In the genomic region with DNA sequence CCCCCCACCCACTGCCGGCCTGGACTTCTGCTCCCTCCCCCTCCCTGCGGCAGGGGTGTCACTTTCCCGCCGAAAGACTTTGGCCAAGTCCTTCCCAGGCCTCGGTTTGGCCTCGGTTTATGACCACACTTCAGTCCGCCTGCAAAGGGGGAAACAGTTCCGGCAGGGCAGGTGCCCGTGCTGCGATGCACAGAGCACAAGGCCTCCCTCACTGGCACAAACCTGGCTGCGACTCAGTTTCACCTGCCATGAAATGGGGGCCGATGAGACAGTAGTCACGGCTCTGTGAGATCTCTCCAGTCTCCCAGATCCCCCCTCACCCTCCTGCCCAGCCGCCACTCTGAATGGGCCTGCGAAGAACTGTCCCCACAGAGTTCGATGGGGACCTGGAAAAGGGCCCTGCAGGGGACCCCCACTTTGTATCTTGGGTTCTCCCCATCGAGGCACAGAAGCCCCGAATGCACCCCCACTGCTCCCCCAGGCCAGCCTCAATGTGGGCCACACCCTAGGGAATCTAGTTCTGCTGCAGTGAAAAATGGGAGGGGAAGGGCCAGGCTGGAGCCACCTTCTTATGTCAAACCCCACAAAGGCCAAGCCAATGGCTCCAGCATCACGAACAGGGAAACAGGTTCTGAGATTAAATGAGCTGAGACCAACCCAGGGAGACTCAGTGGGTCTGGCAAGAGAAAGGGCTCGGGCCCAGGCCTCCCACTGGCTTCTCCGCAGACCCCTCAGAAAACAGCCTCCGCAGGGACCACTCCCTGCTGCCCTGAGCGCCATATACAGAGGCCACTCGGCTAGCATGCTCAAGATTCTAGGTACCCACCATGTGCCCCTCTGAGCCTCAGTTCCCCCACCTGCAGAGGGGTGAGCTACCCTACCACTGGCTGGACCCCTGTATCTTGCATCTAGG, we compare ENCODE assay signal across 10 cellular contexts. TPM values are rescaled to one million over a fixed set of nuclear protein-coding genes. Genes with fewer than 3 reads are reported as not detected.
DNase-seq lines count a peak whose midpoint lies in the region; ATAC-seq and TF ChIP-seq lines count a peak whose summit lies in the region.
"Had no signal": no experiment of that assay in that cellular context is flagged by ENCODE, and none has a peak within 500 bp of the region (broad histone marks: within the 10 kb centered on the region; RNA-seq: fewer than 3 reads in every experiment).

No MANE protein-coding gene starts in this region.

- no peaks in the 10 kb centered on the region for H3K27me3 ChIP-seq in tibial nerve
- H3K27me3 ChIP-seq: BLaER1 had no signal

- H3K27ac Mint-ChIP-seq in activated naive CD4-positive, alpha-beta T cell treated with anti-CD3 and anti-CD28 coated beads, Interleukin-2, amount 50 U/mL, for 24 hours: no peak overlapping the region
- H3K27ac Mint-ChIP-seq in chondrocyte (ENCODE audit: unreplicated experiment) (no peak overlapping the region), mesothelial cell of epicardium (no peak overlapping the region)

- H3K4me1 ChIP-seq in tibial nerve: peaks cover 0 to 97% (median 41%) of the 10 kb centered on the region in 4 donors

- H3K4me1 Mint-ChIP-seq in activated naive CD4-positive, alpha-beta T cell treated with anti-CD3 and anti-CD28 coated beads, Interleukin-2, amount 50 U/mL, for 24 hours: no peaks in the 10 kb centered on the region
- H3K4me1 Mint-ChIP-seq in chondrocyte (ENCODE audit: low read depth) (peaks cover 49% of the 10 kb centered on the region), mesothelial cell of epicardium (peaks cover 18% of the 10 kb centered on the region)

- H3K36me3 Mint-ChIP-seq in activated naive CD4-positive, alpha-beta T cell treated with anti-CD3 and anti-CD28 coated beads, Interleukin-2, amount 50 U/mL, for 24 hours: no peaks in the 10 kb centered on the region
- no peaks in the 10 kb centered on the region for H3K36me3 Mint-ChIP-seq in chondrocyte (ENCODE audit: low read depth)
- no peaks in the 10 kb centered on the region for H3K36me3 Mint-ChIP-seq in mesothelial cell of epicardium

- H3K4me3 Mint-ChIP-seq in activated naive CD4-positive, alpha-beta T cell treated with anti-CD3 and anti-CD28 coated beads, Interleukin-2, amount 50 U/mL, for 24 hours: peak overlapping the region; percentile 33
- H3K4me3 Mint-ChIP-seq in chondrocyte (ENCODE audit: unreplicated experiment) (peak overlapping the region; percentile 33), mesothelial cell of epicardium (peak overlapping the region; percentile 52)

- TF ChIP-seq CTCF in chondrocyte (IDR thresholded peaks at IDR 0.05): no peak
- no peak for TF ChIP-seq CTCF in mesothelial cell of epicardium (IDR thresholded peaks at IDR 0.05; ENCODE audit: unreplicated experiment)
- no peak for TF ChIP-seq CTCF in tibial nerve (IDR thresholded peaks at IDR 0.05)

- H3K27me3 Mint-ChIP-seq in activated naive CD4-positive, alpha-beta T cell treated with anti-CD3 and anti-CD28 coated beads, Interleukin-2, amount 50 U/mL, for 24 hours: no peaks in the 10 kb centered on the region
- H3K27me3 Mint-ChIP-seq in chondrocyte (ENCODE audit: low read depth): no peaks in the 10 kb centered on the region
- H3K27me3 Mint-ChIP-seq in mesothelial cell of epicardium (ENCODE audit: low read depth): no peaks in the 10 kb centered on the region

- no peak for TF ChIP-seq EP300 in tibial nerve (IDR thresholded peaks at IDR 0.05)

- DNase-seq in activated naive CD4-positive, alpha-beta T cell treated with anti-CD3 and anti-CD28 coated beads, Interleukin-2, amount 50 U/mL, for 16 hours: no peak
- DNase-seq in chondrocyte (ENCODE audit: low spot score) (peak; percentile 62), mesothelial cell of epicardium (ENCODE audit: low spot score in 2 of 2, unreplicated experiment in 2 of 2) (no peak), tibial nerve (ENCODE audit: low spot score in 2 of 2) (no peak), HPDE6-E6E7 (ENCODE audit: extremely low spot score) (no peak), SK-N-DZ (ENCODE audit: low spot score) (no peak)
- DNase-seq: SIG-M5 had no signal

- WGBS in tibial nerve, 2 donors: 66 to 72% methylated on average over 8 to 17 of the region's 24 CpGs

- H3K9me3 Mint-ChIP-seq in activated naive CD4-positive, alpha-beta T cell treated with anti-CD3 and anti-CD28 coated beads, Interleukin-2, amount 50 U/mL, for 24 hours: no peaks in the 10 kb centered on the region
- H3K9me3 Mint-ChIP-seq in chondrocyte (ENCODE audit: low read depth) (no peaks in the 10 kb centered on the region), mesothelial cell of epicardium (no peaks in the 10 kb centered on the region)

- H3K9me3 ChIP-seq in tibial nerve: no peaks in the 10 kb centered on the region
- H3K9me3 ChIP-seq: BLaER1 had no signal

- no peak for ATAC-seq in HG03520 (IDR thresholded peaks at IDR 0.05; ENCODE audit: unreplicated experiment)

- H3K36me3 ChIP-seq in tibial nerve: no peaks in the 10 kb centered on the region
- H3K36me3 ChIP-seq: BLaER1 had no signal

- peak overlapping the region; percentile 77 to 93 (median 85) for H3K27ac ChIP-seq in tibial nerve

- TF ChIP-seq POLR2A in tibial nerve (IDR thresholded peaks at IDR 0.05): no peak

- peak overlapping the region in 1 of 4 donors; percentile 84 for H3K4me3 ChIP-seq in tibial nerve

RNA-seq across cellular contexts. Expression of a gene that starts 29.0 kb away (rescaled TPM):
- total RNA-seq in chondrocyte (15.2 to 24.2 TPM (median 21.5 TPM) in 3 replicates), mesothelial cell of epicardium (38.4 to 43.8 TPM (median 41.2 TPM) in 3 replicates), tibial nerve (10 to 100 TPM; 47.5 to 98.3 (median 80.6) TPM)
- polyA plus RNA-seq in SK-N-DZ (2014; cell fraction: cytosol; rRNA removed): 77.9 and 81.0 TPM in 2 replicates
- polyA plus RNA-seq in SK-N-DZ (2014; cell fraction: nucleus; rRNA removed): 488 and 524 TPM in 2 replicates

RNA-seq across cellular contexts. Expression of a gene that starts 33.3 kb away (rescaled TPM):
- total RNA-seq in chondrocyte (21.7 to 30.4 TPM (median 30.1 TPM) in 3 replicates), mesothelial cell of epicardium (13.4 to 17.5 TPM (median 15.6 TPM) in 3 replicates), tibial nerve (10 to 100 TPM; 31.7 to 56.7 (median 39.0) TPM)
- 18.5 and 19.8 TPM in 2 replicates for polyA plus RNA-seq in SK-N-DZ (2014; cell fraction: cytosol; rRNA removed)
- polyA plus RNA-seq in SK-N-DZ (2014; cell fraction: nucleus; rRNA removed): 14.9 and 19.5 TPM in 2 replicates

RNA-seq across cellular contexts. Expression of a gene that starts 46.0 kb away (rescaled TPM):
- total RNA-seq in chondrocyte: 12.5 to 15.8 TPM (median 14.1 TPM) in 3 replicates
- total RNA-seq in mesothelial cell of epicardium: 21.0 to 23.2 TPM (median 22.9 TPM) in 3 replicates
- total RNA-seq in tibial nerve: 10 to 100 TPM; 34.8 to 40.6 (median 37.8) TPM
- 25.9 and 26.6 TPM in 2 replicates for polyA plus RNA-seq in SK-N-DZ (2014; cell fraction: cytosol; rRNA removed)
- polyA plus RNA-seq in SK-N-DZ (2014; cell fraction: nucleus; rRNA removed): 58.9 and 60.3 TPM in 2 replicates

RNA-seq across cellular contexts. Expression of a gene that starts 46.1 kb away (rescaled TPM):
- total RNA-seq in chondrocyte (66.6 to 186 TPM (median 177 TPM) in 3 replicates), mesothelial cell of epicardium (87.8 to 93.5 TPM (median 93.5 TPM) in 3 replicates), tibial nerve (100 to 1,000 TPM; 212 to 306 (median 240) TPM)
- polyA plus RNA-seq in SK-N-DZ (2014; cell fraction: cytosol; rRNA removed): 130 TPM in 2 replicates
- 79.0 and 109 TPM in 2 replicates for polyA plus RNA-seq in SK-N-DZ (2014; cell fraction: nucleus; rRNA removed)
